Comparison of ENCODE assay signal across 16 cellular contexts in genomic region chr2:164882276-164882675, GRCh38. TPM values are rescaled to one million over a fixed set of nuclear protein-coding genes. Genes with fewer than 3 reads are reported as not detected.
DNase-seq lines count a peak whose midpoint lies in the region; ATAC-seq and FAIRE-seq lines count a peak whose summit lies in the region.
"Had no signal": no experiment of that assay in that cellular context is flagged by ENCODE, and none has a peak within 500 bp of the region (broad histone marks: within the 10 kb centered on the region; RNA-seq: fewer than 3 reads in every experiment).

No MANE protein-coding gene starts in this region.

- H3K27me3 Mint-ChIP-seq in activated CD4-positive, alpha-beta memory T cell treated with anti-CD3 and anti-CD28 coated beads for 36 hours: no peaks in the 10 kb centered on the region
- H3K27me3 Mint-ChIP-seq: CD8-positive, alpha-beta memory T cell; IgD-negative memory B cell had no signal

- no peak overlapping the region for H3K27ac Mint-ChIP-seq in activated CD4-positive, alpha-beta memory T cell treated with anti-CD3 and anti-CD28 coated beads for 36 hours
- H3K27ac Mint-ChIP-seq: CD8-positive, alpha-beta memory T cell; HFFc6; IgD-negative memory B cell had no signal

- H3K36me3 Mint-ChIP-seq in activated CD4-positive, alpha-beta memory T cell treated with anti-CD3 and anti-CD28 coated beads for 36 hours: no peaks in the 10 kb centered on the region
- H3K36me3 Mint-ChIP-seq: CD8-positive, alpha-beta memory T cell; IgD-negative memory B cell had no signal

- no peaks in the 10 kb centered on the region for H3K4me1 ChIP-seq in small intestine (ENCODE audit: control insufficient read depth in 2 of 2, insufficient read depth in 1 of 2, low read depth in 1 of 2, low read length in 1 of 2)

- H3K27me3 ChIP-seq in small intestine (ENCODE audit: control insufficient read depth in 2 of 2, insufficient read depth in 2 of 2, low read length in 2 of 2): no peaks in the 10 kb centered on the region

- H3K36me3 ChIP-seq in small intestine (ENCODE audit: control insufficient read depth in 2 of 2, insufficient read depth in 2 of 2, low read length in 2 of 2): no peaks in the 10 kb centered on the region

- CTCF ChIA-PET in activated CD4-positive, alpha-beta memory T cell treated with anti-CD3 and anti-CD28 coated beads for 36 hours (lab: Charles Lee): no interaction called here

- H3K4me1 Mint-ChIP-seq in activated CD4-positive, alpha-beta memory T cell treated with anti-CD3 and anti-CD28 coated beads for 36 hours (ENCODE audit: low read depth): no peaks in the 10 kb centered on the region
- H3K4me1 Mint-ChIP-seq: CD8-positive, alpha-beta memory T cell had no signal

- 75 to 86% (median 82%) methylated on average over 9 of the region's 9 CpGs for WGBS in small intestine, 3 donors

- H3K4me3 Mint-ChIP-seq in activated CD4-positive, alpha-beta memory T cell treated with anti-CD3 and anti-CD28 coated beads for 36 hours: no peak overlapping the region
- H3K4me3 Mint-ChIP-seq: CD8-positive, alpha-beta memory T cell; HFFc6; IgD-negative memory B cell had no signal

- DNase-seq in M059J (ENCODE audit: low read depth): peak; percentile 6
- DNase-seq in astrocyte of the hippocampus (ENCODE audit: low read depth, low spot score): peak; percentile 9
- DNase-seq in left colon: no peak
- peak; percentile 11 for DNase-seq in small intestine
- DNase-seq in DMS53 treated with DMSO at 0.1 percent for 48 hours (lab: John Stamatoyannopoulos, UW; ENCODE audit: unreplicated experiment): no peak
- DNase-seq in activated CD4-positive, alpha-beta memory T cell treated with anti-CD3 and anti-CD28 coated beads for 36 hours: no peak
- DNase-seq: CD8-positive, alpha-beta memory T cell; DMS 273 treated with DMSO at 0.1 percent for 48 hours; EL; HFFc6; NCI-H1436 treated with DMSO at 0.1 percent for 48 hours; NCI-H2081; NCI-H524 had no signal

- no peak for FAIRE-seq in small intestine (lab: Jason Lieb, UNC)
- FAIRE-seq: H1 had no signal

- POLR2A ChIA-PET in activated CD4-positive, alpha-beta memory T cell treated with anti-CD3 and anti-CD28 coated beads for 36 hours (lab: Charles Lee): no interaction called here

- intact Hi-C loops in left colon (cut with DNase I, micrococcal nuclease): no loop called here
- intact Hi-C loops in activated CD4-positive, alpha-beta memory T cell treated with anti-CD3 and anti-CD28 coated beads for 36 hours (cut with micrococcal nuclease): no loop called here

- H3K4me3 ChIP-seq in small intestine (ENCODE audit: low read depth in 1 of 2, low read length in 2 of 2): no peak overlapping the region

- H3K9me3 Mint-ChIP-seq in activated CD4-positive, alpha-beta memory T cell treated with anti-CD3 and anti-CD28 coated beads for 36 hours: no peaks in the 10 kb centered on the region
- H3K9me3 Mint-ChIP-seq: HFFc6, IgD-negative memory B cell had no signal

- no peak overlapping the region for H3K27ac ChIP-seq in small intestine (ENCODE audit: low read depth in 1 of 2, low read length in 1 of 2)

- ATAC-seq in left colon: peak; percentile 50
- no peak for ATAC-seq in GM18873 (IDR thresholded peaks at IDR 0.05; ENCODE audit: low FRiP score, unreplicated experiment)

- H3K9me3 ChIP-seq in small intestine (ENCODE audit: control insufficient read depth, low read depth): no peaks in the 10 kb centered on the region

RNA-seq across cellular contexts. Expression of gene COBLL1, which starts 40.7 kb away (rescaled TPM):
- 12.5 and 15.6 TPM in 2 replicates for total RNA-seq in M059J (2014; rRNA removed; shearing (Covaris generic))
- total RNA-seq in left colon: 10 to 100 TPM; 25.5 to 33.3 TPM
- 10 to 100 TPM in 1 of 3 donors, 1 to 10 TPM in 2; 5.4 to 10.1 (median 5.6) TPM for polyA plus RNA-seq in small intestine
- not detected for total RNA-seq in activated CD4-positive, alpha-beta memory T cell treated with anti-CD3 and anti-CD28 coated beads for 36 hours
- total RNA-seq: CD8-positive, alpha-beta memory T cell had no signal
- polyA plus RNA-seq: CD8-positive, alpha-beta memory T cell had no signal

Comparison
In these comparisons a context has a peak if more than half of its experiments do, and no peak if none do; other contexts are left out.
1. DNase-seq: peak in M059J (single experiment), astrocyte of the hippocampus (single experiment) and small intestine (single experiment); none in left colon (0 of 2), DMS53 treated with DMSO at 0.1 percent for 48 hours (single experiment) and activated CD4-positive, alpha-beta memory T cell treated with anti-CD3 and anti-CD28 coated beads for 36 hours (single experiment).
2. RNA of gene COBLL1, which starts 40.7 kb away (total RNA-seq): 25.5 to 33.3 TPM in left colon and 12.5 to 15.6 TPM in M059J; not detected in activated CD4-positive, alpha-beta memory T cell treated with anti-CD3 and anti-CD28 coated beads for 36 hours; every median in the first group is over 10 times any median in the second.